1 cellular context compared by ENCODE assay signal in the genomic region with DNA sequence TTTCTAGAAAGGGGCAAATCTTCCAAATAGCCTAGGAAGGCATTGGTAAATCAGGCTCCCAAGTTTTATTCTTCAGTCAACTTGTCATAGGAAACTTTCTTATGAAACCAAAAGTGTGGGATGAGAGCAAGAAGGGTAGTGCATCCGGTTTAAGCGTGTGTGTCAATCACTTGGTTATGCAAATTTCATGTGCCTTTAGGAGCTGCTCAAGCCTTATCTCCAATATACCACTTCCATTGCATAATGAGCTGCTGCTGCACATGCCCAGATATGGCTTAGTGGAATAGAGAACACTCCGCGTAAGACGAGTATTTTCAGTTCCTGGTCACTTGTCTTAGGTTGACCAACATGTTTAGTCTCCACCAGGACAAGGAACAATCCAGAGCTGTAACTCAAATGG.
TF ChIP-seq lines count a peak whose summit lies in the region.

No MANE protein-coding gene starts in this region.

TF ChIP-seq in K562, 482 proteins besides CTCF, POLR2A, EP300 and RAD21 (continued from another document and continues in another):
- TF ChIP-seq, protein P1, sequence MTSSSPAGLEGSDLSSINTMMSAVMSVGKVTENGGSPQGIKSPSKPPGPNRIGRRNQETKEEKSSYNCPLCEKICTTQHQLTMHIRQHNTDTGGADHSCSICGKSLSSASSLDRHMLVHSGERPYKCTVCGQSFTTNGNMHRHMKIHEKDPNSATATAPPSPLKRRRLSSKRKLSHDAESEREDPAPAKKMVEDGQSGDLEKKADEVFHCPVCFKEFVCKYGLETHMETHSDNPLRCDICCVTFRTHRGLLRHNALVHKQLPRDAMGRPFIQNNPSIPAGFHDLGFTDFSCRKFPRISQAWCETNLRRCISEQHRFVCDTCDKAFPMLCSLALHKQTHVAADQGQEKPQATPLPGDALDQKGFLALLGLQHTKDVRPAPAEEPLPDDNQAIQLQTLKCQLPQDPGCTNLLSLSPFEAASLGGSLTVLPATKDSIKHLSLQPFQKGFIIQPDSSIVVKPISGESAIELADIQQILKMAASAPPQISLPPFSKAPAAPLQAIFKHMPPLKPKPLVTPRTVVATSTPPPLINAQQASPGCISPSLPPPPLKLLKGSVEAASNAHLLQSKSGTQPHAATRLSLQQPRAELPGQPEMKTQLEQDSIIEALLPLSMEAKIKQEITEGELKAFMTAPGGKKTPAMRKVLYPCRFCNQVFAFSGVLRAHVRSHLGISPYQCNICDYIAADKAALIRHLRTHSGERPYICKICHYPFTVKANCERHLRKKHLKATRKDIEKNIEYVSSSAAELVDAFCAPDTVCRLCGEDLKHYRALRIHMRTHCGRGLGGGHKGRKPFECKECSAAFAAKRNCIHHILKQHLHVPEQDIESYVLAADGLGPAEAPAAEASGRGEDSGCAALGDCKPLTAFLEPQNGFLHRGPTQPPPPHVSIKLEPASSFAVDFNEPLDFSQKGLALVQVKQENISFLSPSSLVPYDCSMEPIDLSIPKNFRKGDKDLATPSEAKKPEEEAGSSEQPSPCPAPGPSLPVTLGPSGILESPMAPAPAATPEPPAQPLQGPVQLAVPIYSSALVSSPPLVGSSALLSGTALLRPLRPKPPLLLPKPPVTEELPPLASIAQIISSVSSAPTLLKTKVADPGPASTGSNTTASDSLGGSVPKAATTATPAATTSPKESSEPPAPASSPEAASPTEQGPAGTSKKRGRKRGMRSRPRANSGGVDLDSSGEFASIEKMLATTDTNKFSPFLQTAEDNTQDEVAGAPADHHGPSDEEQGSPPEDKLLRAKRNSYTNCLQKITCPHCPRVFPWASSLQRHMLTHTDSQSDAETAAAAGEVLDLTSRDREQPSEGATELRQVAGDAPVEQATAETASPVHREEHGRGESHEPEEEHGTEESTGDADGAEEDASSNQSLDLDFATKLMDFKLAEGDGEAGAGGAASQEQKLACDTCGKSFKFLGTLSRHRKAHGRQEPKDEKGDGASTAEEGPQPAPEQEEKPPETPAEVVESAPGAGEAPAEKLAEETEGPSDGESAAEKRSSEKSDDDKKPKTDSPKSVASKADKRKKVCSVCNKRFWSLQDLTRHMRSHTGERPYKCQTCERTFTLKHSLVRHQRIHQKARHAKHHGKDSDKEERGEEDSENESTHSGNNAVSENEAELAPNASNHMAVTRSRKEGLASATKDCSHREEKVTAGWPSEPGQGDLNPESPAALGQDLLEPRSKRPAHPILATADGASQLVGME (CRISPR knock-in tag; IDR thresholded peaks at IDR 0.05): no peak
- TF ChIP-seq FOXK2 (conservative IDR thresholded peaks at IDR 0.05 in 1 of 2, IDR thresholded peaks at IDR 0.05 in 1 of 2; ENCODE audit: low read depth in 2 of 2) (no peak), MEIS2 (IDR thresholded peaks at IDR 0.05; ENCODE audit: partially characterized antibody) (peak; percentile 15), ZNF41 (CRISPR knock-in tag; conservative IDR thresholded peaks at IDR 0.05) (no peak), TRIM24 (IDR thresholded peaks at IDR 0.05) (no peak; a peak in 1 of 4 replicates), MCM7 (IDR thresholded peaks at IDR 0.05) (no peak), NELFE (IDR thresholded peaks at IDR 0.05; ENCODE audit: insufficient read depth, insufficient read length) (no peak), RFX1 (IDR thresholded peaks at IDR 0.05) (no peak), HDAC3 (IDR thresholded peaks at IDR 0.05; ENCODE audit: borderline replicate concordance, partially characterized antibody) (no peak), HMG20B (CRISPR knock-in tag; IDR thresholded peaks at IDR 0.05) (no peak), CBFA2T2 (conservative IDR thresholded peaks at IDR 0.05) (peak; percentile 14; the same call in 1 of the 2 replicates), SRF (CRISPR knock-in tag; IDR thresholded peaks at IDR 0.05) (peak in 1 of 2 experiments; percentile 77; a peak in 2 of 4 replicates), ZKSCAN1 (IDR thresholded peaks at IDR 0.05; ENCODE audit: low read depth, low read length) (no peak), ZNF518B (CRISPR knock-in tag; IDR thresholded peaks at IDR 0.05) (no peak), E2F8 (IDR thresholded peaks at IDR 0.05; ENCODE audit: low read depth, partially characterized antibody) (no peak), ATF1 (CRISPR knock-in tag; IDR thresholded peaks at IDR 0.05) (no peak), ATF1 (tag; IDR thresholded peaks at IDR 0.05) (no peak), TARDBP (IDR thresholded peaks at IDR 0.05) (no peak), TGIF2 (CRISPR knock-in tag; IDR thresholded peaks at IDR 0.05) (no peak), CBFB (CRISPR knock-in tag; IDR thresholded peaks at IDR 0.05) (no peak), HCFC1 (IDR thresholded peaks at IDR 0.05; ENCODE audit: low read depth, low read length) (no peak), MGA (IDR thresholded peaks at IDR 0.05) (no peak), CSDE1 (IDR thresholded peaks at IDR 0.05) (no peak), ZNF76 (CRISPR knock-in tag; IDR thresholded peaks at IDR 0.05; ENCODE audit: borderline replicate concordance) (no peak), MTA2 (IDR thresholded peaks at IDR 0.05; ENCODE audit: low read depth) (no peak), ETS2 (tag; IDR thresholded peaks at IDR 0.05; ENCODE audit: borderline replicate concordance, poor library complexity, severe bottlenecking) (no peak), SMARCC2 (IDR thresholded peaks at IDR 0.05; ENCODE audit: low read depth) (no peak), FOXJ2 (tag; IDR thresholded peaks at IDR 0.05) (no peak), GATA2 (CRISPR knock-in tag; IDR thresholded peaks at IDR 0.05) (no peak), TCF3 (CRISPR knock-in tag; IDR thresholded peaks at IDR 0.05) (peak; percentile 47), TOE1 (IDR thresholded peaks at IDR 0.05; ENCODE audit: borderline replicate concordance) (no peak), TOE1 (CRISPR knock-in tag; IDR thresholded peaks at IDR 0.05; ENCODE audit: borderline replicate concordance, low read depth) (no peak)
- TF ChIP-seq, protein P2, sequence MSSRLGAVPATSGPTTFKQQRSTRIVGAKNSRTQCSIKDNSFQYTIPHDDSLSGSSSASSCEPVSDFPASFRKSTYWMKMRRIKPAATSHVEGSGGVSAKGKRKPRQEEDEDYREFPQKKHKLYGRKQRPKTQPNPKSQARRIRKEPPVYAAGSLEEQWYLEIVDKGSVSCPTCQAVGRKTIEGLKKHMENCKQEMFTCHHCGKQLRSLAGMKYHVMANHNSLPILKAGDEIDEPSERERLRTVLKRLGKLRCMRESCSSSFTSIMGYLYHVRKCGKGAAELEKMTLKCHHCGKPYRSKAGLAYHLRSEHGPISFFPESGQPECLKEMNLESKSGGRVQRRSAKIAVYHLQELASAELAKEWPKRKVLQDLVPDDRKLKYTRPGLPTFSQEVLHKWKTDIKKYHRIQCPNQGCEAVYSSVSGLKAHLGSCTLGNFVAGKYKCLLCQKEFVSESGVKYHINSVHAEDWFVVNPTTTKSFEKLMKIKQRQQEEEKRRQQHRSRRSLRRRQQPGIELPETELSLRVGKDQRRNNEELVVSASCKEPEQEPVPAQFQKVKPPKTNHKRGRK (tag; IDR thresholded peaks at IDR 0.05): no peak
